20 cellular contexts compared by ENCODE assay signal in the genomic region with DNA sequence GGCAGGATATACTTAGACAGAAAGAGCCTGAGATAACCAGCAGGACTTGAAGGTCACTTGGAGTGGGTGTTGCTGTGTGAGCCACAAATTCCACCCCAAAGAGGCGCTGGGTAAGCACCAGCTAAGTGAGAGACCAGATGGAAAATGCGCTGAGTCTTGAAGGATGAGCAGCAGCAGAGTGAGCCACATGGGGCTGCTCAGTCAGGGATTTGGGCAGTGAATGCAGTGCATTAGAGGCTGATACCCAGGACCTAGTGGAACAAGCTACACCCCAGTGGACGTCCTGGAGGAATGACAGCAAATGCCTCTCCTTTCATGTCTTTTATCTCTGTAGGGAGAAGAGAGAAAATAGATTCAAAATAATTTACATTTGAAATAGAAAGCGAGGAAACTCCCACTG. TPM values are rescaled to one million over a fixed set of nuclear protein-coding genes. Genes with fewer than 3 reads are reported as not detected.
"Had no signal": no experiment of that assay in that cellular context is flagged by ENCODE, and none has a peak within 500 bp of the region (broad histone marks: within the 10 kb centered on the region; RNA-seq: fewer than 3 reads in every experiment).

No MANE protein-coding gene starts in this region.

- H3K4me3 Mint-ChIP-seq: naive thymus-derived CD8-positive, alpha-beta T cell had no signal

- DNase-seq: colonic mucosa; effector CD4-positive, alpha-beta T cell; foreskin melanocyte; heart left ventricle; hippocampal formation; islet precursor cell; mammary epithelial cell; mucosa of descending colon; naive thymus-derived CD8-positive, alpha-beta T cell; nucleus accumbens; pancreas; right cardiac atrium; small intestine; stimulated activated CD4-positive, alpha-beta T cell treated with anti-CD3 and anti-CD28 coated beads, Interleukin-12 subunit alpha, Interleukin-12 subunit beta, amount 100 ng/mL, for 4 hours; stimulated activated naive CD4-positive, alpha-beta T cell treated with Interleukin-2 at 50 U/mL for 16 hours; tibial artery; upper lobe of left lung had no signal

- H3K4me3 ChIP-seq: colonic mucosa, heart left ventricle, mucosa of descending colon, pancreas, tibial artery, upper lobe of left lung, vagina had no signal

- H3K27ac ChIP-seq: colonic mucosa, heart left ventricle, pancreas, tibial artery, upper lobe of left lung, vagina had no signal

- H3K4me1 ChIP-seq: colonic mucosa, heart left ventricle, pancreas, tibial artery, upper lobe of left lung, vagina had no signal

- H3K36me3 ChIP-seq: colonic mucosa, heart left ventricle, pancreas, tibial artery, upper lobe of left lung, vagina had no signal

- H3K4me1 Mint-ChIP-seq: naive thymus-derived CD8-positive, alpha-beta T cell had no signal

- H3K36me3 Mint-ChIP-seq: naive thymus-derived CD8-positive, alpha-beta T cell had no signal

- H3K9me3 Mint-ChIP-seq: naive thymus-derived CD8-positive, alpha-beta T cell had no signal

- H3K9me3 ChIP-seq: colonic mucosa, heart left ventricle, mucosa of descending colon, pancreas, tibial artery, upper lobe of left lung, vagina had no signal

- ATAC-seq: heart left ventricle; left lobe of liver; mucosa of descending colon; naive thymus-derived CD8-positive, alpha-beta T cell; pancreas; right cardiac atrium had no signal

- H3K27me3 ChIP-seq: colonic mucosa, pancreas, tibial artery, upper lobe of left lung, vagina had no signal

- H3K27ac Mint-ChIP-seq: naive thymus-derived CD8-positive, alpha-beta T cell; progenitor cell of endocrine pancreas had no signal

RNA-seq across cellular contexts. Expression of gene GRIK1, which starts 11.3 kb away (rescaled TPM):
- total RNA-seq: mammary epithelial cell; naive thymus-derived CD8-positive, alpha-beta T cell; right cardiac atrium had no signal
